Comparison of ENCODE assay signal across 31 cellular contexts in the genomic region with DNA sequence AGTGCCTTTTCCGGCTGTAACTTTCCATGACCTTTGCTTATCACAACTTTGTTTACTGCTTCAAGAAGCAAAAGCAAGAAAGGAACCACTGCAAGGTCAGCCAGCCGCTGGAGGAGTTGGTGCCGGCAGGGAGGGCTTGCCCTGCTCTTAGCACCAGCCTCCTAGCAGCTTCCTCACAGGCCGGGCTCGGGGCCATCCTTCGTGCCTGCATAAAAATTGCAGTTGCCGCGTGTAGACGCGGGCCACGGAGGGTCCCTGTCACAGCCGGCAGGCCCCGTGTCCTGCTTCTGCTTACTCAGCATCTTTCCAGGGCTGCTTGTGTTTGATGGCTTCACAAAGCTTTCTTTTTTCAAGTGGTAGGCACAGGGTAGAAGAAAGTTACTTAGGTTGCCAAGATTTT.
DNase-seq lines count a peak whose midpoint lies in the region; ATAC-seq, FAIRE-seq and TF ChIP-seq lines count a peak whose summit lies in the region.
"Had no signal": no experiment of that assay in that cellular context is flagged by ENCODE, and none has a peak within 500 bp of the region (broad histone marks: within the 10 kb centered on the region; RNA-seq: fewer than 3 reads in every experiment).

No MANE protein-coding gene starts in this region.

- H3K79me2 ChIP-seq in K562 (ENCODE audit: control insufficient read depth, insufficient read depth, low read length) = no peaks in the 10 kb centered on the region
- H3K79me2 ChIP-seq: hepatocyte had no signal

- intact Hi-C loops in K562 (cut with micrococcal nuclease) = no loop called here

- no peak overlapping the region for H3K27ac Mint-ChIP-seq in T-helper 2 cell treated with Interferon-gamma antibody and Interleukin-4, amounts not matched to agents 5 μg/mL and 100 μg/mL, for 36 hours
- H3K27ac Mint-ChIP-seq: CD4-positive, alpha-beta memory T cell; IgD-negative memory B cell; stimulated activated memory B cell treated with anti-CD40 and anti-IgM and Interleukin-4, amounts not matched to agents 10 μg/mL and 1 μg/mL and 100 μg/mL, for 72 hours had no signal

- no peak for ATAC-seq in A549
- ATAC-seq in K562 = no peak
- ATAC-seq in left lobe of liver = peak; percentile 52
- no peak for ATAC-seq in GM21526 (IDR thresholded peaks at IDR 0.05; ENCODE audit: low FRiP score, unreplicated experiment)
- ATAC-seq in GM18502 (IDR thresholded peaks at IDR 0.05; ENCODE audit: poor library complexity, unreplicated experiment) = no peak
- ATAC-seq: activated T-cell treated with anti-CD3 and anti-CD28 coated beads, Interleukin-2, amount 50 U/mL, for 4 hours; naive thymus-derived CD8-positive, alpha-beta T cell; PC-3; Right ventricle myocardium inferior; SK-N-SH treated with all-trans-retinoic acid at 6 μM for 48 hours; stimulated activated memory B cell treated with anti-CD40 and anti-IgM and Interleukin-4, amounts not matched to agents 10 μg/mL and 1 μg/mL and 100 μg/mL, for 72 hours had no signal

- in situ Hi-C loops in K562 (cut with MboI) = no loop called here

- H3K4me1 ChIP-seq in A549 (peaks cover 16% of the 10 kb centered on the region; the same call in 2 of the 3 replicates), K562 (replicated peaks in 1 of 2; ENCODE audit: control insufficient read depth in 2 of 2, insufficient read depth in 2 of 2, low read length in 2 of 2) (peaks cover 3 to 4% of the 10 kb centered on the region in 2 experiments; a peak in 2 of 5 replicates)

- H4K20me1 ChIP-seq in K562 (replicated peaks; ENCODE audit: control insufficient read depth, insufficient read depth, low read length) = no peaks in the 10 kb centered on the region; the same call in 1 of the 2 replicates

- no peak overlapping the region for H3K9ac ChIP-seq in K562 (ENCODE audit: insufficient read depth in 1 of 2, low read depth in 2 of 2, low read length in 2 of 2)

- no peak overlapping the region for H3K4me2 ChIP-seq in A549
- H3K4me2 ChIP-seq in K562 (ENCODE audit: insufficient read depth, low read length) = no peak overlapping the region
- H3K4me2 ChIP-seq: hepatocyte had no signal

- POLR2A ChIA-PET in A549 (lab: Yijun Ruan, JAX) = no interaction called here
- POLR2A ChIA-PET in K562 (lab: Yijun Ruan, JAX) = no interaction called here

- 95% methylated on average over 13 of the region's 13 CpGs for WGBS in A549 (ENCODE audit: missing lambda C conversion rate)
- 57% methylated on average over 11 of the region's 13 CpGs for WGBS in K562 (ENCODE audit: insufficient coverage, low coverage, missing lambda C conversion rate)

- FAIRE-seq in A549 (lab: Jason Lieb, UNC) (no peak), K562 (lab: Jason Lieb, UNC) (no peak)
- FAIRE-seq: endometrium, GM12892 had no signal

- H3K27me3 Mint-ChIP-seq in T-helper 2 cell treated with Interferon-gamma antibody and Interleukin-4, amounts not matched to agents 5 μg/mL and 100 μg/mL, for 36 hours (ENCODE audit: low read depth) = no peaks in the 10 kb centered on the region
- H3K27me3 Mint-ChIP-seq: CD4-positive, alpha-beta memory T cell; naive thymus-derived CD8-positive, alpha-beta T cell; stimulated activated memory B cell treated with anti-CD40 and anti-IgM and Interleukin-4, amounts not matched to agents 10 μg/mL and 1 μg/mL and 100 μg/mL, for 72 hours had no signal

- no peak for DNase-seq in A549 (ENCODE audit: low read depth in 1 of 2, low spot score in 1 of 2)
- DNase-seq in K562 (ENCODE audit: extremely low read depth in 1 of 4, low spot score in 3 of 4) = no peak
- DNase-seq in left lobe of liver (ENCODE audit: low spot score) = no peak
- DNase-seq in pons (ENCODE audit: low spot score) = peak; percentile 32
- no peak for DNase-seq in WERI-Rb-1
- DNase-seq in T-helper 2 cell treated with Interferon-gamma antibody and Interleukin-4, amounts not matched to agents 5 μg/mL and 100 μg/mL, for 36 hours (ENCODE audit: low spot score) = no peak
- DNase-seq: activated CD4-positive, alpha-beta T cell treated with anti-CD3 and anti-CD28 coated beads for 48 hours; activated T-cell treated with anti-CD3 and anti-CD28 coated beads, Interleukin-2, amount 50 U/mL, for 4 hours; CD4-positive, alpha-beta memory T cell; esophagus squamous epithelium; foreskin melanocyte; immature natural killer cell; left ventricle myocardium inferior; naive thymus-derived CD8-positive, alpha-beta T cell; NCI-H1092; NCI-H187; NCI-H2171; NCI-H510A; PC-3; stimulated activated CD4-positive, alpha-beta T cell treated with anti-CD3 and anti-CD28 coated beads, Interleukin-4, amount 100 ng/mL, for 4 hours; T-helper 2 cell had no signal

- H3K27ac ChIP-seq in A549 = peak overlapping the region in 1 of 2 experiments; percentile 9; a peak in 1 of 6 replicates
- no peak overlapping the region for H3K27ac ChIP-seq in K562 (ENCODE audit: extremely low read depth, low read depth, low read length)
- no peak overlapping the region for H3K27ac ChIP-seq in WERI-Rb-1
- H3K27ac ChIP-seq: hepatocyte, left ventricle myocardium inferior had no signal

- H3K27me3 ChIP-seq in K562 (ENCODE audit: control insufficient read depth in 2 of 2, insufficient read depth in 2 of 2, low read length in 2 of 2) = peaks cover 0 to 17% of the 10 kb centered on the region in 2 experiments; a peak in 2 of 5 replicates
- H3K27me3 ChIP-seq in WERI-Rb-1 (ENCODE audit: insufficient read depth, low read depth, severe bottlenecking) = no peaks in the 10 kb centered on the region
- H3K27me3 ChIP-seq: esophagus squamous epithelium, hepatocyte, tibial nerve had no signal

- CTCF ChIA-PET in A549 (lab: Yijun Ruan, JAX) = interaction anchor here (1.6 kb wide), 1 partner anchor 153 kb away, joined by 7 read pairs; no protein-coding TSS in a partner anchor
- CTCF ChIA-PET in K562 (lab: Yijun Ruan, JAX; ENCODE audit: low intra/inter-chr PET ratio) = no interaction called here

- no peak for TF ChIP-seq EP300 in A549 (IDR thresholded peaks at IDR 0.05)
- TF ChIP-seq EP300 in K562 (IDR thresholded peaks at IDR 0.05; ENCODE audit: low read length) = no peak

- peaks cover 32% of the 10 kb centered on the region for H3K36me3 Mint-ChIP-seq in T-helper 2 cell treated with Interferon-gamma antibody and Interleukin-4, amounts not matched to agents 5 μg/mL and 100 μg/mL, for 36 hours (ENCODE audit: low read depth)

- H3K9me3 Mint-ChIP-seq in T-helper 2 cell treated with Interferon-gamma antibody and Interleukin-4, amounts not matched to agents 5 μg/mL and 100 μg/mL, for 36 hours = no peaks in the 10 kb centered on the region
- H3K9me3 Mint-ChIP-seq: activated T-cell treated with anti-CD3 and anti-CD28 coated beads, Interleukin-2, amount 50 U/mL, for 4 hours; CD4-positive, alpha-beta memory T cell; IgD-negative memory B cell; immature natural killer cell; naive thymus-derived CD8-positive, alpha-beta T cell; stimulated activated memory B cell treated with anti-CD40 and anti-IgM and Interleukin-4, amounts not matched to agents 10 μg/mL and 1 μg/mL and 100 μg/mL, for 72 hours had no signal

- TF ChIP-seq CTCF in A549 (IDR thresholded peaks at IDR 0.05) = no peak
- TF ChIP-seq CTCF in K562 (IDR thresholded peaks at IDR 0.05 in 2 of 3, conservative IDR thresholded peaks at IDR 0.05 in 1 of 3; ENCODE audit: insufficient read depth in 2 of 3, low read depth in 1 of 3, low read length in 3 of 3) = no peak
- no peak for TF ChIP-seq CTCF in WERI-Rb-1 (IDR thresholded peaks at IDR 0.05; ENCODE audit: low read depth, low read length)

- H3K4me3 ChIP-seq in A549 = no peak overlapping the region
- no peak overlapping the region for H3K4me3 ChIP-seq in K562
- no peak overlapping the region for H3K4me3 ChIP-seq in WERI-Rb-1 (ENCODE audit: low read depth, low read length)
- H3K4me3 ChIP-seq: esophagus squamous epithelium, hepatocyte, left ventricle myocardium inferior, tibial nerve had no signal

- H3K4me3 Mint-ChIP-seq in T-helper 2 cell treated with Interferon-gamma antibody and Interleukin-4, amounts not matched to agents 5 μg/mL and 100 μg/mL, for 36 hours = no peak overlapping the region
- H3K4me3 Mint-ChIP-seq: activated T-cell treated with anti-CD3 and anti-CD28 coated beads, Interleukin-2, amount 50 U/mL, for 4 hours; CD4-positive, alpha-beta memory T cell; IgD-negative memory B cell; immature natural killer cell; naive thymus-derived CD8-positive, alpha-beta T cell; stimulated activated memory B cell treated with anti-CD40 and anti-IgM and Interleukin-4, amounts not matched to agents 10 μg/mL and 1 μg/mL and 100 μg/mL, for 72 hours had no signal

- H3K36me3 ChIP-seq in K562 (ENCODE audit: control insufficient read depth, insufficient read depth, low read length) (no peaks in the 10 kb centered on the region), WERI-Rb-1 (peaks cover 47% of the 10 kb centered on the region)

- H3K9me1 ChIP-seq in K562 (ENCODE audit: control insufficient read depth, insufficient read depth, low read length) = no peaks in the 10 kb centered on the region

- no peak for TF ChIP-seq RAD21 in A549 (conservative IDR thresholded peaks at IDR 0.05 in 1 of 2, IDR thresholded peaks at IDR 0.05 in 1 of 2)
- TF ChIP-seq RAD21 in K562 (CRISPR knock-in tag; conservative IDR thresholded peaks at IDR 0.05 in 1 of 2, IDR thresholded peaks at IDR 0.05 in 1 of 2) = no peak

- peaks cover 17% of the 10 kb centered on the region for H3K4me1 Mint-ChIP-seq in T-helper 2 cell treated with Interferon-gamma antibody and Interleukin-4, amounts not matched to agents 5 μg/mL and 100 μg/mL, for 36 hours (ENCODE audit: low read depth)
- H3K4me1 Mint-ChIP-seq: stimulated activated memory B cell treated with anti-CD40 and anti-IgM and Interleukin-4, amounts not matched to agents 10 μg/mL and 1 μg/mL and 100 μg/mL, for 72 hours had no signal

- no TSS peak for BruUV-seq in K562 (replicated peaks; lab: Mats Ljungman, UMichigan)

- no peak overlapping the region for H2AFZ ChIP-seq in K562 (ENCODE audit: low read depth, low read length)
- H2AFZ ChIP-seq: hepatocyte had no signal

- TF ChIP-seq POLR2A in A549 (IDR thresholded peaks at IDR 0.05; ENCODE audit: low read length) = no peak
- TF ChIP-seq POLR2A in K562 (conservative IDR thresholded peaks at IDR 0.05) = no peak

- H3K9me3 ChIP-seq in A549 = no peaks in the 10 kb centered on the region
- H3K9me3 ChIP-seq in K562 (replicated peaks; ENCODE audit: control insufficient read depth, insufficient read depth, low read depth, low read length) = no peaks in the 10 kb centered on the region
- no peaks in the 10 kb centered on the region for H3K9me3 ChIP-seq in WERI-Rb-1 (ENCODE audit: severe bottlenecking)
- H3K9me3 ChIP-seq: esophagus squamous epithelium, left ventricle myocardium inferior, tibial nerve had no signal

TF ChIP-seq in A549, 52 proteins besides CTCF, POLR2A, EP300 and RAD21:
- TF ChIP-seq EHMT2 (IDR thresholded peaks at IDR 0.05; ENCODE audit: low read depth) (no peak), MAFK (IDR thresholded peaks at IDR 0.05; ENCODE audit: partially characterized antibody) (peak; percentile 97)

TF ChIP-seq in K562, 482 proteins besides CTCF, POLR2A, EP300 and RAD21:
- peak; percentile 59; the same call in 1 of the 2 replicates for TF ChIP-seq MAFF (IDR thresholded peaks at IDR 0.05; ENCODE audit: low read length)
- TF ChIP-seq MAFK (IDR thresholded peaks at IDR 0.05; ENCODE audit: low read length) = peak; percentile 74; the same call in 1 of the 2 replicates
- TF ChIP-seq MAFG (tag; conservative IDR thresholded peaks at IDR 0.05) = peak; percentile 84
- TF ChIP-seq ZNF316 (IDR thresholded peaks at IDR 0.05) = peak; percentile 90
- peak; percentile 85 for TF ChIP-seq C11orf30 (IDR thresholded peaks at IDR 0.05; ENCODE audit: low read depth)
- TF ChIP-seq MCM5 (IDR thresholded peaks at IDR 0.05; ENCODE audit: low read depth) = no peak

Comparison
In these comparisons a context has a peak if more than half of its experiments do, and no peak if none do; other contexts are left out.
1. Of the 35 proteins assayed by ChIP-seq in both K562 and A549: peak only in K562: none; only in A549: none; in both: MAFK; in neither: 34.